In genomic region chr4:157075811-157076577, GRCh38 we compare ENCODE assay signal across 8 cellular contexts. TPM values are rescaled to one million over a fixed set of nuclear protein-coding genes. Genes with fewer than 3 reads are reported as not detected.
DNase-seq lines count a peak whose midpoint lies in the region; ATAC-seq and TF ChIP-seq lines count a peak whose summit lies in the region.

GLRB (plus strand) TSS chr4:157076150; CDS start chr4:157078025, 1,875 bp downstream.

- no peak for TF ChIP-seq CTCF in mucosa of descending colon (IDR thresholded peaks at IDR 0.05)
- no peak for TF ChIP-seq CTCF in natural killer cell (IDR thresholded peaks at IDR 0.05)

- TF ChIP-seq POLR2A in erythroblast (IDR thresholded peaks at IDR 0.05; ENCODE audit: low read length), result no peak

- H3K4me3 ChIP-seq in NT2/D1 (ENCODE audit: insufficient read length, low read depth) (peak within 1 kb of the TSS; percentile 59), mucosa of descending colon (no peak within 1 kb of the TSS)

- peaks cover 4 to 9% of the 10 kb centered on the region in 2 donors for H3K9me3 Mint-ChIP-seq in natural killer cell

- H3K4me3 Mint-ChIP-seq in natural killer cell, result no peak within 1 kb of the TSS

- H3K36me3 ChIP-seq in NT2/D1 (ENCODE audit: insufficient read depth, insufficient read length, low read length) (no peaks in the 10 kb centered on the region), mucosa of descending colon (ENCODE audit: low read depth) (no peaks in the 10 kb centered on the region)

- no peaks in the 10 kb centered on the region for H3K36me3 Mint-ChIP-seq in natural killer cell

- H3K4me1 ChIP-seq in NT2/D1 (ENCODE audit: insufficient read depth, insufficient read length) (no peaks in the 10 kb centered on the region), mucosa of descending colon (ENCODE audit: low read depth) (no peaks in the 10 kb centered on the region)

- no peak within 1 kb of the TSS for H3K27ac Mint-ChIP-seq in natural killer cell

- DNase-seq in GM03348 (ENCODE audit: low spot score) (peak; percentile 86), NT2/D1 (ENCODE audit: low read depth, low spot score) (no peak), erythroblast (lab: John Stamatoyannopoulos, UW) (peak; percentile 52 to 58), mucosa of descending colon (peak in 2 of 3 donors; percentile 1 to 26), natural killer cell (no peak)
- DNase-seq in activated CD8-positive, alpha-beta memory T cell treated with anti-CD3 and anti-CD28 coated beads for 24 hours, result no peak

- H3K4me1 Mint-ChIP-seq in natural killer cell, result peaks cover 0 to 3% of the 10 kb centered on the region in 2 donors

- H3K9me3 ChIP-seq in NT2/D1 (ENCODE audit: insufficient read depth, low read length) (no peaks in the 10 kb centered on the region), mucosa of descending colon (no peaks in the 10 kb centered on the region)

- ATAC-seq in mucosa of descending colon (peak; percentile 36), HG02852 (IDR thresholded peaks at IDR 0.05; ENCODE audit: unreplicated experiment) (no peak), natural killer cell (no peak), GM18498 (IDR thresholded peaks at IDR 0.05; ENCODE audit: unreplicated experiment) (no peak)

- H3K27me3 Mint-ChIP-seq in natural killer cell (ENCODE audit: low read depth in 2 of 2), result peaks cover 9 to 14% of the 10 kb centered on the region in 2 donors

- H3K9ac ChIP-seq in NT2/D1 (ENCODE audit: insufficient read length, low read depth), result peak within 1 kb of the TSS; percentile 72

- peaks cover 34% of the 10 kb centered on the region for H3K27me3 ChIP-seq in NT2/D1 (ENCODE audit: insufficient read depth, insufficient read length)

- intact Hi-C loops in mucosa of descending colon (cut with DNase I, micrococcal nuclease), result no loop called here
- intact Hi-C loops in natural killer cell (cut with micrococcal nuclease), result no loop called here

RNA-seq across cellular contexts. Expression of gene GLRB, which starts in this region (rescaled TPM):
- total RNA-seq in mucosa of descending colon (1 to 10 TPM in 1 of 3 donors, under 1 TPM in 2; 0.10 to 5.2 (median 0.14) TPM), natural killer cell (not detected)

Comparison
In these comparisons a context has a peak if more than half of its experiments do, and no peak if none do; other contexts are left out.
1. DNase-seq: peak in GM03348 (single experiment), erythroblast (2 of 2) and mucosa of descending colon (2 of 3); none in NT2/D1 (single experiment), activated CD8-positive, alpha-beta memory T cell treated with anti-CD3 and anti-CD28 coated beads for 24 hours (single experiment) and natural killer cell (single experiment).